21 cellular contexts compared by ENCODE assay signal in genomic region chr6:20433321-20433720, GRCh38.
"Had no signal": no experiment of that assay in that cellular context is flagged by ENCODE, and none has a peak within 500 bp of the region (broad histone marks: within the 10 kb centered on the region; RNA-seq: fewer than 3 reads in every experiment).

No MANE protein-coding gene starts in this region.

- DNase-seq: cortex of kidney; dorsolateral prefrontal cortex; effector CD8-positive, alpha-beta T cell; heart right ventricle; hypothalamus; kidney glomerular epithelial cell; mammary epithelial cell; naive thymus-derived CD8-positive, alpha-beta T cell; posterior cingulate gyrus; stimulated activated CD4-positive, alpha-beta T cell treated with anti-CD3 and anti-CD28 coated beads, Interleukin-4, amount 100 ng/mL, for 1 hour; stimulated activated CD8-positive, alpha-beta memory T cell treated with anti-CD3 and anti-CD28 coated beads, Interleukin-4, amount 100 ng/mL, for 48 hours; stimulated activated naive CD8-positive, alpha-beta T cell treated with anti-CD3 and anti-CD28 coated beads, Interleukin-15, Interleukin-2, amounts not matched to agents 100 U/mL and 50 U/mL, for 24 hours; thyroid gland; uterus had no signal

- H3K4me3 ChIP-seq: dorsolateral prefrontal cortex, heart right ventricle, right atrium auricular region, suprapubic skin, thyroid gland, uterus had no signal

- H3K9me3 Mint-ChIP-seq: stimulated activated effector memory CD8-positive, alpha-beta T cell treated with anti-CD3 and anti-CD28 coated beads, Interleukin-12 subunit alpha, Interleukin-12 subunit beta, amount 100 ng/mL, for 72 hours; type B pancreatic cell had no signal

- H3K36me3 ChIP-seq: right atrium auricular region, thyroid gland, uterus had no signal

- H3K27ac Mint-ChIP-seq: stimulated activated effector memory CD8-positive, alpha-beta T cell treated with anti-CD3 and anti-CD28 coated beads, Interleukin-12 subunit alpha, Interleukin-12 subunit beta, amount 100 ng/mL, for 72 hours; type B pancreatic cell had no signal

- H3K27ac ChIP-seq: dorsolateral prefrontal cortex, heart right ventricle, right atrium auricular region, suprapubic skin, thyroid gland, uterus had no signal

- H3K27me3 ChIP-seq: heart right ventricle, right atrium auricular region, suprapubic skin, thyroid gland, uterus had no signal

- H3K4me3 Mint-ChIP-seq: naive thymus-derived CD8-positive, alpha-beta T cell; neural crest cell; stimulated activated effector memory CD8-positive, alpha-beta T cell treated with anti-CD3 and anti-CD28 coated beads, Interleukin-12 subunit alpha, Interleukin-12 subunit beta, amount 100 ng/mL, for 72 hours; type B pancreatic cell had no signal

- ATAC-seq: esophagus mucosa; left lobe of liver; naive thymus-derived CD8-positive, alpha-beta T cell; stimulated activated effector memory CD8-positive, alpha-beta T cell treated with anti-CD3 and anti-CD28 coated beads, Interleukin-12 subunit alpha, Interleukin-12 subunit beta, amount 100 ng/mL, for 72 hours; stimulated activated naive CD8-positive, alpha-beta T cell treated with anti-CD3 and anti-CD28 coated beads, Interleukin-15, Interleukin-2, amounts not matched to agents 100 U/mL and 50 U/mL, for 24 hours had no signal

- H3K9me3 ChIP-seq: heart right ventricle, right atrium auricular region, suprapubic skin, thyroid gland, uterus had no signal

- H3K27me3 Mint-ChIP-seq: naive thymus-derived CD8-positive, alpha-beta T cell; type B pancreatic cell had no signal

- H3K4me1 ChIP-seq: suprapubic skin, uterus had no signal
